ENCODE assay signal across 35 cellular contexts in the genomic region with DNA sequence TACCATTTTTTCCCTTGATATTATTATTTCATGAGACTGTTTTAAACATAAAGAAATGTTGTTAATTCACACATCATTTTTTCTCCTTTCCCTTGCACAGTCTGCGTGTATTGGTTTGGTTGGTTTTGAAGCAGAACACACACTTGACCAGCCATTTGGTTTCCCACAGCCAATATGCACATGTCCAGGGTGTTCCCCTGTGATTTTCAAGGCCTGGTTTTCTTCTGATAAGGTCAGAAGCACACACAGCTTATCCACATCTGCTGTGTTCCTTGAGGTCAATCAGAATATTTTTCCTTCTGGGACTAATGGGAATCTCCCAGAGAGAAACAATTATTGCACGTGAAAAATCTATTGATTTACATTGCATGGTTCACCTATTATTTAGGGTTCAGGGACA.
"Had no signal": no experiment of that assay in that cellular context is flagged by ENCODE, and none has a peak within 500 bp of the region (broad histone marks: within the 10 kb centered on the region; RNA-seq: fewer than 3 reads in every experiment).

No MANE protein-coding gene starts in this region.

- H3K4me1 ChIP-seq: breast epithelium, esophagus muscularis mucosa, foreskin keratinocyte, gastrocnemius medialis, heart right ventricle had no signal

- H3K4me1 Mint-ChIP-seq: activated B cell treated with CpG ODN at 0.5 μM for 24 hours; activated T-helper 17 cell treated with anti-CD3 and anti-CD28 coated beads, Interleukin-2, amount 50 U/mL, for 72 hours; endodermal cell; T-helper 17 cell had no signal

- H3K36me3 ChIP-seq: breast epithelium, esophagus muscularis mucosa, gastrocnemius medialis, heart right ventricle, WERI-Rb-1 had no signal

- H3K27ac Mint-ChIP-seq: activated B cell treated with CpG ODN at 0.5 μM for 24 hours; activated CD8-positive, alpha-beta T cell treated with anti-CD3 and anti-CD28 coated beads for 36 hours; activated naive CD8-positive, alpha-beta T cell; activated T-helper 17 cell treated with anti-CD3 and anti-CD28 coated beads, Interleukin-2, amount 50 U/mL, for 72 hours; brain; endodermal cell; T-helper 17 cell; T-helper 2 cell treated with Interferon-gamma antibody and Interleukin-4, amounts not matched to agents 5 μg/mL and 100 μg/mL, for 36 hours had no signal

- H3K9me3 Mint-ChIP-seq: activated B cell treated with CpG ODN at 0.5 μM for 24 hours; activated CD8-positive, alpha-beta T cell treated with anti-CD3 and anti-CD28 coated beads for 36 hours; activated T-cell treated with anti-CD3 and anti-CD28 coated beads, Interleukin-2, amount 50 U/mL, for 4 hours; activated T-helper 17 cell treated with anti-CD3 and anti-CD28 coated beads, Interleukin-2, amount 50 U/mL, for 72 hours; brain; endodermal cell; T-helper 2 cell treated with Interferon-gamma antibody and Interleukin-4, amounts not matched to agents 5 μg/mL and 100 μg/mL, for 36 hours had no signal

- FAIRE-seq: colon had no signal

- H3K27me3 ChIP-seq: breast epithelium, esophagus muscularis mucosa, gastrocnemius medialis, heart right ventricle, hepatocyte had no signal

- H3K27ac ChIP-seq: breast epithelium, esophagus muscularis mucosa, foreskin keratinocyte, gastrocnemius medialis, heart right ventricle, hepatocyte, WERI-Rb-1 had no signal

- H3K9me3 ChIP-seq: breast epithelium, esophagus muscularis mucosa, gastrocnemius medialis, heart right ventricle had no signal

- H3K36me3 Mint-ChIP-seq: activated naive CD8-positive, alpha-beta T cell; brain had no signal

- H3K4me3 Mint-ChIP-seq: activated B cell treated with CpG ODN at 0.5 μM for 24 hours; activated CD8-positive, alpha-beta T cell treated with anti-CD3 and anti-CD28 coated beads for 36 hours; activated naive CD8-positive, alpha-beta T cell; activated T-cell treated with anti-CD3 and anti-CD28 coated beads, Interleukin-2, amount 50 U/mL, for 4 hours; activated T-helper 17 cell treated with anti-CD3 and anti-CD28 coated beads, Interleukin-2, amount 50 U/mL, for 72 hours; brain; endodermal cell; T-helper 17 cell; T-helper 2 cell treated with Interferon-gamma antibody and Interleukin-4, amounts not matched to agents 5 μg/mL and 100 μg/mL, for 36 hours had no signal

- H3K4me2 ChIP-seq: hepatocyte had no signal

- H3K27me3 Mint-ChIP-seq: activated B cell treated with CpG ODN at 0.5 μM for 24 hours; activated CD8-positive, alpha-beta T cell treated with anti-CD3 and anti-CD28 coated beads for 36 hours; activated naive CD8-positive, alpha-beta T cell; activated T-helper 17 cell treated with anti-CD3 and anti-CD28 coated beads, Interleukin-2, amount 50 U/mL, for 72 hours; T-helper 17 cell had no signal

- H3K79me2 ChIP-seq: hepatocyte had no signal

- DNase-seq: activated B cell treated with CpG ODN at 0.5 μM for 24 hours; activated CD4-positive, alpha-beta T cell treated with anti-CD3 and anti-CD28 coated beads for 48 hours; activated CD4-positive, alpha-beta T cell treated with anti-CD3 and anti-CD28 coated beads, Interleukin-2, amount 50 U/mL, for 1 hour; activated CD4-positive, alpha-beta T cell treated with anti-CD3 and anti-CD28 coated beads, Interleukin-2, amount 50 U/mL, for 48 hours; activated CD8-positive, alpha-beta memory T cell treated with anti-CD3 and anti-CD28 coated beads for 24 hours; activated CD8-positive, alpha-beta T cell treated with anti-CD3 and anti-CD28 coated beads for 36 hours; activated effector memory CD4-positive, alpha-beta T cell treated with Interleukin-2 at 50 U/mL for 16 hours; activated gamma-delta T cell treated with Interleukin-2 at 50 U/mL for 16 hours; activated naive CD4-positive, alpha-beta T cell treated with anti-CD3 and anti-CD28 coated beads, Interleukin-2, amount 50 U/mL, for 16 hours; activated naive CD4-positive, alpha-beta T cell treated with Interleukin-2 at 50 U/mL for 16 hours; activated T-cell treated with anti-CD3 and anti-CD28 coated beads, Interleukin-2, amount 50 U/mL, for 4 hours; amniotic stem cell; anterior cingulate cortex; caudate nucleus; cortex of kidney; dermis blood vessel endothelial cell; effector CD4-positive, alpha-beta T cell; endodermal cell; erythroblast; foreskin keratinocyte; gastrocnemius medialis; heart right ventricle; T-helper 1 cell; T-helper 17 cell; T1000; WERI-Rb-1 had no signal

- H3K4me3 ChIP-seq: breast epithelium, esophagus muscularis mucosa, gastrocnemius medialis, heart right ventricle, hepatocyte had no signal

- H2AFZ ChIP-seq: hepatocyte had no signal

- ATAC-seq: activated CD4-positive, CD25-positive, alpha-beta regulatory T cell treated with anti-CD3 and anti-CD28 coated beads, Interleukin-2, amount 50 U/mL, for 24 hours; activated CD8-positive, alpha-beta T cell treated with anti-CD3 and anti-CD28 coated beads for 36 hours; activated T-cell treated with anti-CD3 and anti-CD28 coated beads, Interleukin-2, amount 50 U/mL, for 4 hours; activated T-helper 17 cell treated with anti-CD3 and anti-CD28 coated beads, Interleukin-2, amount 50 U/mL, for 72 hours; foreskin keratinocyte; gastrocnemius medialis; heart right ventricle; T-helper 17 cell had no signal
